ENCODE assay signal across 9 cellular contexts in the genomic region with DNA sequence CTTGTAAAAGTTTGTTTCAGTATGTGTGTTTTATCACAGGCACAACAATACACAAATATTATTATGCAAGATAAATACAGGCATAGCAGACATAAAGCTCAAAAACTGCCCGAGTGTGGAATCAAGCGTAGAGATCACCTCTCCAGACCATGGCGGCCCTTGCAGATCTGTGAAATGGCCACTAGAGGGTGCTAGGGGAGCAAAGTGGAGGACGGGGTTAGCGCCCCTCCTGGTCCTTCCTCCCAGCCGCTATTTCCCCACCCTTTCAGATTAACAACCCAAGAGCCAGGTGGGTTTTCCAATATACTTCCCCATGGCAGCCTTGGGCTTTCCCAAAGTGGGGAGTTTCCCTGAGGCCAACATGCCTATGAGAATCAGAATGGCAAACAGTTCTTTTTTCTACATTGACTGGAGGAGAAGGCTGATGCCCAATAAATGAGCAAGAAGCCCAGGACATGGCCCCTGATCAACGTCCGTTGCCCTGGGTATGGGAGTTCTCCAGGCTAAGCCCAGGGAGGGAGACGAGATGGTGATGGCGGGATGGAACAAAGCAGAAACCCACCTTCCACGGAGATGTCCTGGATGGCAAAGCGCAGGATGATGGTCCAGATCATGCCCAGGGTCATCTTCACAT.
A peak's percentile ranks its signal among the peaks of the same experiment; 100 is the strongest.
DNase-seq lines count a peak whose midpoint lies in the region; ATAC-seq, FAIRE-seq and TF ChIP-seq lines count a peak whose summit lies in the region.
"Had no signal": no experiment of that assay in that cellular context is flagged by ENCODE, and none has a peak within 500 bp of the region (broad histone marks: within the 10 kb centered on the region; RNA-seq: fewer than 3 reads in every experiment).

No MANE protein-coding gene starts in this region.

- peak; percentile 99 for TF ChIP-seq CTCF in cardiac fibroblast (IDR thresholded peaks at IDR 0.05; ENCODE audit: low read depth, low read length)
- peak; percentile 97 for TF ChIP-seq CTCF in kidney (IDR thresholded peaks at IDR 0.05; ENCODE audit: borderline replicate concordance, extremely low read depth, insufficient read depth)

- no peak overlapping the region for H3K9ac ChIP-seq in kidney (ENCODE audit: low read length in 2 of 2)

- intact Hi-C loops in kidney (cut with DNase I): no loop called here

- DNase-seq in DMS153 (lab: John Stamatoyannopoulos, UW) (peak; percentile 9), NCI-H2227 treated with DMSO at 0.1 percent for 48 hours (lab: John Stamatoyannopoulos, UW) (peak; percentile 66), cardiac fibroblast (ENCODE audit: low read depth in 2 of 2) (peak; percentile 82), kidney (peak; percentile 83)
- DNase-seq in activated CD4-positive, CD25-positive, alpha-beta regulatory T cell treated with anti-CD3 and anti-CD28 coated beads, Interleukin-2, amount 50 U/mL, for 16 hours (ENCODE audit: low read depth, low spot score): peak; percentile 62
- peak; percentile 77 for DNase-seq in stimulated activated CD4-positive, alpha-beta T cell treated with anti-CD3 and anti-CD28 coated beads, Interleukin-1b, Interleukin-23, amount 100 ng/mL, for 48 hours

- H3K4me3 ChIP-seq in cardiac fibroblast (replicated peaks in 1 of 2; ENCODE audit: low read depth in 2 of 2, low read length in 2 of 2): no peak overlapping the region
- H3K4me3 ChIP-seq in kidney (ENCODE audit: low read length in 2 of 2): no peak overlapping the region

- H3K9me3 ChIP-seq in kidney (ENCODE audit: control insufficient read depth in 1 of 2, low read length in 2 of 2): no peaks in the 10 kb centered on the region

- no peak for FAIRE-seq in kidney (lab: Jason Lieb, UNC)
- FAIRE-seq: colon had no signal

- peak; percentile 53 for ATAC-seq in HG02798 (IDR thresholded peaks at IDR 0.05; ENCODE audit: poor library complexity, unreplicated experiment)
- ATAC-seq in GM18502 (IDR thresholded peaks at IDR 0.05; ENCODE audit: poor library complexity, unreplicated experiment): no peak

- no peak overlapping the region for H3K27ac ChIP-seq in kidney (ENCODE audit: low read depth in 2 of 2, low read length in 2 of 2)

- H3K4me1 ChIP-seq in kidney (ENCODE audit: control insufficient read depth in 1 of 2, insufficient read depth in 1 of 2, low read depth in 1 of 2, low read length in 2 of 2): no peaks in the 10 kb centered on the region

- peaks cover 0 to 3% of the 10 kb centered on the region in 2 donors for H3K36me3 ChIP-seq in kidney (ENCODE audit: control insufficient read depth in 1 of 2, insufficient read depth in 2 of 2, low read length in 2 of 2)

Comparison
In these comparisons a context has a peak if more than half of its experiments do, and no peak if none do; other contexts are left out.
1. DNase-seq: peak in every context shown above with its lines; median percentile 83 in kidney; 82 in cardiac fibroblast; 77 in stimulated activated CD4-positive, alpha-beta T cell treated with anti-CD3 and anti-CD28 coated beads, Interleukin-1b, Interleukin-23, amount 100 ng/mL, for 48 hours; 66 in NCI-H2227 treated with DMSO at 0.1 percent for 48 hours; 62 in activated CD4-positive, CD25-positive, alpha-beta regulatory T cell treated with anti-CD3 and anti-CD28 coated beads, Interleukin-2, amount 50 U/mL, for 16 hours; 9 in DMS153.